In genomic region chr15:90221251-90221900, GRCh38 we compare ENCODE assay signal across 8 cellular contexts. TPM values are rescaled to one million over a fixed set of nuclear protein-coding genes. Genes with fewer than 3 reads are reported as not detected.
DNase-seq lines count a peak whose midpoint lies in the region; ATAC-seq and TF ChIP-seq lines count a peak whose summit lies in the region.

No MANE protein-coding gene starts in this region.

- H3K27ac ChIP-seq in Karpas-422 (ENCODE audit: low read length) (no peak overlapping the region), SJCRH30 (no peak overlapping the region), upper lobe of left lung (peak overlapping the region in 2 of 4 donors; percentile 16 to 30)

- no peak overlapping the region for H3K27ac Mint-ChIP-seq in endothelial cell (ENCODE audit: unreplicated experiment)
- no peak overlapping the region for H3K27ac Mint-ChIP-seq in memory B cell

- peaks cover 30% of the 10 kb centered on the region for H3K4me1 ChIP-seq in Karpas-422 (ENCODE audit: low read length)
- no peaks in the 10 kb centered on the region for H3K4me1 ChIP-seq in SJCRH30
- H3K4me1 ChIP-seq in upper lobe of left lung = peaks cover 7 to 26% (median 7%) of the 10 kb centered on the region in 4 donors

- no peak for TF ChIP-seq POLR2A in upper lobe of left lung (IDR thresholded peaks at IDR 0.05)

- TF ChIP-seq EP300 in upper lobe of left lung (IDR thresholded peaks at IDR 0.05) = no peak

- WGBS in upper lobe of left lung, 2 donors = 47 to 68% methylated on average over 7 to 11 of the region's 14 CpGs

- H2AFZ ChIP-seq in Karpas-422 (ENCODE audit: low read length) = no peak overlapping the region

- peak; percentile 24 for ATAC-seq in memory B cell (ENCODE audit: low read depth)
- ATAC-seq in upper lobe of left lung (ENCODE audit: low FRiP score in 2 of 2) = peak; percentile 69 to 85
- no peak for ATAC-seq in HG02852 (IDR thresholded peaks at IDR 0.05; ENCODE audit: unreplicated experiment)

- TF ChIP-seq CTCF in endothelial cell (IDR thresholded peaks at IDR 0.05; ENCODE audit: unreplicated experiment) = peak; percentile 33
- peak; percentile 55 to 78 (median 68) for TF ChIP-seq CTCF in upper lobe of left lung (IDR thresholded peaks at IDR 0.05)

- H3K9me2 ChIP-seq in Karpas-422 (replicated peaks; ENCODE audit: insufficient read depth, low read length) = no peaks in the 10 kb centered on the region

- DNase-seq in NK-92 treated with Interleukin-12 subunit alpha and Interleukin-12 subunit beta, amount 100 ng/mL, for 24 hours (lab: John Stamatoyannopoulos, UW) = peak; percentile 24
- DNase-seq in NK-92 (lab: John Stamatoyannopoulos, UW; ENCODE audit: unreplicated experiment) = no peak
- DNase-seq in Karpas-422 = peak; percentile 83
- peak; percentile 85 to 89 for DNase-seq in SJCRH30
- DNase-seq in endothelial cell (ENCODE audit: low spot score) = peak; percentile 76
- no peak for DNase-seq in memory B cell (ENCODE audit: low spot score in 2 of 2)
- DNase-seq in upper lobe of left lung = peak in 1 of 2 donors; percentile 74

- H4K20me1 ChIP-seq in Karpas-422 (ENCODE audit: insufficient read depth, low read depth, low read length) = no peaks in the 10 kb centered on the region

- peaks cover 21% of the 10 kb centered on the region; the same call in 1 of the 2 replicates for H3K36me3 ChIP-seq in Karpas-422 (ENCODE audit: insufficient read depth, low read length)
- no peaks in the 10 kb centered on the region for H3K36me3 ChIP-seq in SJCRH30
- H3K36me3 ChIP-seq in upper lobe of left lung = peaks cover 11 to 73% (median 42%) of the 10 kb centered on the region in 4 donors

- no peaks in the 10 kb centered on the region for H3K27me3 Mint-ChIP-seq in endothelial cell (ENCODE audit: unreplicated experiment)
- H3K27me3 Mint-ChIP-seq in memory B cell = no peaks in the 10 kb centered on the region

- no peak overlapping the region for H3K4me3 Mint-ChIP-seq in endothelial cell (ENCODE audit: unreplicated experiment)
- no peak overlapping the region for H3K4me3 Mint-ChIP-seq in memory B cell

- no peaks in the 10 kb centered on the region for H3K27me3 ChIP-seq in Karpas-422 (ENCODE audit: low read length)
- H3K27me3 ChIP-seq in SJCRH30 = no peaks in the 10 kb centered on the region
- no peaks in the 10 kb centered on the region for H3K27me3 ChIP-seq in upper lobe of left lung

- H3K4me1 Mint-ChIP-seq in endothelial cell (ENCODE audit: unreplicated experiment) = no peaks in the 10 kb centered on the region
- H3K4me1 Mint-ChIP-seq in memory B cell = peaks cover 36% of the 10 kb centered on the region

- no peak overlapping the region for H3K9ac ChIP-seq in Karpas-422 (ENCODE audit: low read length)

- H3K9me3 Mint-ChIP-seq in endothelial cell (ENCODE audit: unreplicated experiment) (no peaks in the 10 kb centered on the region), memory B cell (no peaks in the 10 kb centered on the region)

- no peak overlapping the region for H3K4me2 ChIP-seq in Karpas-422 (ENCODE audit: low read depth, low read length, poor library complexity, severe bottlenecking)

- H3K36me3 Mint-ChIP-seq in endothelial cell (ENCODE audit: low read depth, unreplicated experiment) (peaks cover 4% of the 10 kb centered on the region), memory B cell (peaks cover 38% of the 10 kb centered on the region)

- H3K79me2 ChIP-seq in Karpas-422 (ENCODE audit: low read length) = peaks cover 7% of the 10 kb centered on the region

- H3K4me3 ChIP-seq in Karpas-422 (ENCODE audit: low read length) (no peak overlapping the region), SJCRH30 (no peak overlapping the region), upper lobe of left lung (no peak overlapping the region)

- H3K9me3 ChIP-seq in Karpas-422 (ENCODE audit: low read length) (no peaks in the 10 kb centered on the region), SJCRH30 (replicated peaks) (no peaks in the 10 kb centered on the region), upper lobe of left lung (no peaks in the 10 kb centered on the region)

RNA-seq across cellular contexts. Expression of gene CIB1, which starts 12.4 kb away (rescaled TPM):
- 42.1 and 64.5 TPM in 2 replicates for total RNA-seq in Karpas-422 (2014; rRNA removed; shearing (Covaris generic); ENCODE audit: low replicate concordance)
- 12.7 and 15.6 TPM in 2 replicates for total RNA-seq in SJCRH30 (2014; rRNA removed; shearing (Covaris generic))
- 19.8 TPM for total RNA-seq in endothelial cell (ENCODE audit: unreplicated experiment)
- total RNA-seq in upper lobe of left lung = 10 to 100 TPM; 40.9 to 89.6 (median 75.5) TPM

RNA-seq across cellular contexts. Expression of gene GDPGP1, which starts 12.6 kb away (rescaled TPM):
- 7.8 and 11.2 TPM in 2 replicates for total RNA-seq in Karpas-422 (2014; rRNA removed; shearing (Covaris generic); ENCODE audit: low replicate concordance)
- 1.8 and 2.7 TPM in 2 replicates for total RNA-seq in SJCRH30 (2014; rRNA removed; shearing (Covaris generic))
- total RNA-seq in endothelial cell (ENCODE audit: unreplicated experiment) (7.7 TPM), upper lobe of left lung (10 to 100 TPM in 3 of 6 donors, 1 to 10 TPM in 3; 7.2 to 27.2 (median 10.3) TPM)

RNA-seq across cellular contexts. Expression of gene SEMA4B, which starts 20.2 kb away (rescaled TPM):
- 40.4 and 65.1 TPM in 2 replicates for total RNA-seq in Karpas-422 (2014; rRNA removed; shearing (Covaris generic); ENCODE audit: low replicate concordance)
- total RNA-seq in SJCRH30 (2014; rRNA removed; shearing (Covaris generic)) = 2.1 and 2.2 TPM in 2 replicates
- total RNA-seq in endothelial cell (ENCODE audit: unreplicated experiment) (11.2 TPM), upper lobe of left lung (10 to 100 TPM; 47.6 to 81.3 (median 55.9) TPM)

RNA-seq across cellular contexts. Expression of gene TTLL13, which starts 28.0 kb away (rescaled TPM):
- total RNA-seq in Karpas-422 (2014; rRNA removed; shearing (Covaris generic); ENCODE audit: low replicate concordance) = 0.40 TPM in 1 of 2 replicates, not detected in the other
- total RNA-seq in SJCRH30 (2014; rRNA removed; shearing (Covaris generic)) = not detected in 2 replicates
- total RNA-seq in endothelial cell (ENCODE audit: unreplicated experiment) = not detected
- total RNA-seq in upper lobe of left lung = under 1 TPM in 3 of 6 donors, not detected in 3; 0.39 to 0.89 (median 0.49) TPM

RNA-seq across cellular contexts. Expression of gene NGRN, which starts 44.1 kb away (rescaled TPM):
- 29.9 and 41.7 TPM in 2 replicates for total RNA-seq in Karpas-422 (2014; rRNA removed; shearing (Covaris generic); ENCODE audit: low replicate concordance)
- 88.9 and 93.4 TPM in 2 replicates for total RNA-seq in SJCRH30 (2014; rRNA removed; shearing (Covaris generic))
- total RNA-seq in endothelial cell (ENCODE audit: unreplicated experiment) (69.0 TPM), upper lobe of left lung (10 to 100 TPM; 35.6 to 74.2 (median 62.6) TPM)

Comparison
In these comparisons a context has a peak if more than half of its experiments do, and no peak if none do; other contexts are left out.
1. DNase-seq: peak in NK-92 treated with Interleukin-12 subunit alpha and Interleukin-12 subunit beta, amount 100 ng/mL, for 24 hours (single experiment), Karpas-422 (single experiment), SJCRH30 (2 of 2) and endothelial cell (single experiment); none in NK-92 (single experiment) and memory B cell (0 of 2).